In genomic region chr15:60135961-60136360, GRCh38 we compare ENCODE assay signal across 22 cellular contexts.
DNase-seq lines count a peak whose midpoint lies in the region; ATAC-seq lines count a peak whose summit lies in the region.
"Had no signal": no experiment of that assay in that cellular context is flagged by ENCODE, and none has a peak within 500 bp of the region (broad histone marks: within the 10 kb centered on the region; RNA-seq: fewer than 3 reads in every experiment).

No MANE protein-coding gene starts in this region.

- peak overlapping the region; percentile 85 for H3K27ac ChIP-seq in temporal lobe (ENCODE audit: low read depth, low read length)
- H3K27ac ChIP-seq: 22Rv1; BLaER1 treated with 17β-estradiol and CSF1 and Interleukin-3, amounts not matched to agents 10 nM and 100 nM; SK-N-MC had no signal

- no peaks in the 10 kb centered on the region for H3K9me3 Mint-ChIP-seq in activated CD4-positive, alpha-beta T cell treated with anti-CD3 and anti-CD28 coated beads, Interleukin-2, amount 10 ng/mL, durations not matched to agents 24 days and 14 days
- H3K9me3 Mint-ChIP-seq in activated naive CD8-positive, alpha-beta T cell treated with anti-CD3 and anti-CD28 coated beads, Interleukin-2, amount 50 U/mL, for 24 hours, result no peaks in the 10 kb centered on the region
- H3K9me3 Mint-ChIP-seq: CD8-positive, alpha-beta T cell had no signal

- no peak overlapping the region for H3K4me3 Mint-ChIP-seq in activated CD4-positive, alpha-beta T cell treated with anti-CD3 and anti-CD28 coated beads, Interleukin-2, amount 10 ng/mL, durations not matched to agents 24 days and 14 days
- no peak overlapping the region for H3K4me3 Mint-ChIP-seq in activated naive CD8-positive, alpha-beta T cell treated with anti-CD3 and anti-CD28 coated beads, Interleukin-2, amount 50 U/mL, for 24 hours
- H3K4me3 Mint-ChIP-seq: CD8-positive, alpha-beta T cell had no signal

- H3K27me3 Mint-ChIP-seq in activated CD4-positive, alpha-beta T cell treated with anti-CD3 and anti-CD28 coated beads, Interleukin-2, amount 10 ng/mL, durations not matched to agents 24 days and 14 days, result peaks cover 66% of the 10 kb centered on the region
- peaks cover 15% of the 10 kb centered on the region for H3K27me3 Mint-ChIP-seq in activated naive CD8-positive, alpha-beta T cell treated with anti-CD3 and anti-CD28 coated beads, Interleukin-2, amount 50 U/mL, for 24 hours

- intact Hi-C loops in activated CD4-positive, alpha-beta T cell treated with anti-CD3 and anti-CD28 coated beads, Interleukin-2, amount 10 ng/mL, durations not matched to agents 24 days and 14 days (cut with micrococcal nuclease), result no loop called here

- no peaks in the 10 kb centered on the region for H3K4me1 Mint-ChIP-seq in activated CD4-positive, alpha-beta T cell treated with anti-CD3 and anti-CD28 coated beads, Interleukin-2, amount 10 ng/mL, durations not matched to agents 24 days and 14 days
- H3K4me1 Mint-ChIP-seq in activated naive CD8-positive, alpha-beta T cell treated with anti-CD3 and anti-CD28 coated beads, Interleukin-2, amount 50 U/mL, for 24 hours, result no peaks in the 10 kb centered on the region

- DNase-seq in activated CD4-positive, alpha-beta T cell treated with anti-CD3 and anti-CD28 coated beads, Interleukin-2, amount 10 ng/mL, durations not matched to agents 24 days and 14 days, result peak; percentile 28
- DNase-seq in activated CD4-positive, alpha-beta T cell treated with anti-CD3 and anti-CD28 coated beads for 1 hour, result no peak
- DNase-seq in globus pallidus (ENCODE audit: low spot score) (peak; percentile 77), occipital lobe (lab: John Stamatoyannopoulos, UW) (peak; percentile 22), SHP77 treated with DMSO at 0.1 percent for 48 hours (lab: John Stamatoyannopoulos, UW) (no peak)
- DNase-seq in activated naive CD8-positive, alpha-beta T cell treated with anti-CD3 and anti-CD28 coated beads, Interleukin-2, amount 50 U/mL, for 24 hours, result no peak
- DNase-seq: ACHN; CD8-positive, alpha-beta T cell; GDM1; KG1; NCI-H1105; NCI-H146; NCI-H2081; NCI-H2171; NCI-H524 treated with DMSO at 0.1 percent for 48 hours; PC-3; Right ventricle myocardium superior had no signal

- H3K27ac Mint-ChIP-seq in activated CD4-positive, alpha-beta T cell treated with anti-CD3 and anti-CD28 coated beads, Interleukin-2, amount 10 ng/mL, durations not matched to agents 24 days and 14 days, result no peak overlapping the region
- H3K27ac Mint-ChIP-seq in activated naive CD8-positive, alpha-beta T cell treated with anti-CD3 and anti-CD28 coated beads, Interleukin-2, amount 50 U/mL, for 24 hours, result no peak overlapping the region
- H3K27ac Mint-ChIP-seq: CD8-positive, alpha-beta T cell had no signal

- no peaks in the 10 kb centered on the region for H3K36me3 Mint-ChIP-seq in activated CD4-positive, alpha-beta T cell treated with anti-CD3 and anti-CD28 coated beads, Interleukin-2, amount 10 ng/mL, durations not matched to agents 24 days and 14 days (ENCODE audit: low read depth)
- no peaks in the 10 kb centered on the region for H3K36me3 Mint-ChIP-seq in activated naive CD8-positive, alpha-beta T cell treated with anti-CD3 and anti-CD28 coated beads, Interleukin-2, amount 50 U/mL, for 24 hours (ENCODE audit: low read depth)
- H3K36me3 Mint-ChIP-seq: CD8-positive, alpha-beta T cell had no signal

- no peak for ATAC-seq in activated naive CD8-positive, alpha-beta T cell treated with anti-CD3 and anti-CD28 coated beads, Interleukin-2, amount 50 U/mL, for 24 hours
- no peak for ATAC-seq in GM19035 (IDR thresholded peaks at IDR 0.05; ENCODE audit: unreplicated experiment)
- ATAC-seq: CD8-positive, alpha-beta T cell; PC-3 had no signal

Comparison
In these comparisons a context has a peak if more than half of its experiments do, and no peak if none do; other contexts are left out.
1. DNase-seq: peak in activated CD4-positive, alpha-beta T cell treated with anti-CD3 and anti-CD28 coated beads, Interleukin-2, amount 10 ng/mL, durations not matched to agents 24 days and 14 days (single experiment), globus pallidus (single experiment) and occipital lobe (single experiment); none in activated CD4-positive, alpha-beta T cell treated with anti-CD3 and anti-CD28 coated beads for 1 hour (single experiment), SHP77 treated with DMSO at 0.1 percent for 48 hours (single experiment) and activated naive CD8-positive, alpha-beta T cell treated with anti-CD3 and anti-CD28 coated beads, Interleukin-2, amount 50 U/mL, for 24 hours (single experiment).